Comparison of ENCODE assay signal across 18 cellular contexts in genomic region chr19:16619456-16619855, GRCh38. TPM values are rescaled to one million over a fixed set of nuclear protein-coding genes. Genes with fewer than 3 reads are reported as not detected.
A peak's percentile ranks its signal among the peaks of the same experiment; 100 is the strongest.
DNase-seq lines count a peak whose midpoint lies in the region; ATAC-seq, FAIRE-seq and TF ChIP-seq lines count a peak whose summit lies in the region.
"Had no signal": no experiment of that assay in that cellular context is flagged by ENCODE, and none has a peak within 500 bp of the region (broad histone marks: within the 10 kb centered on the region; RNA-seq: fewer than 3 reads in every experiment).

No MANE protein-coding gene starts in this region.

- DNase-seq in GM23248 (peak; percentile 53), left lung (no peak), GM12891 (ENCODE audit: insufficient read length, low spot score) (no peak)
- DNase-seq in CD8-positive, alpha-beta T cell = no peak
- DNase-seq: DMS79 treated with DMSO at 0.1 percent for 48 hours, NCI-H1092 treated with DMSO at 0.1 percent for 48 hours, NCI-H345, PC-3, spleen, testis had no signal

- WGBS in GM23248 (ENCODE audit: low coverage in 1 of 2, low lambda C conversion rate in 2 of 2, missing lambda C conversion rate in 2 of 2), 2 experiments = 21 to 33% methylated on average over 7 of the region's 7 CpGs

- H3K4me1 Mint-ChIP-seq in activated T-helper 17 cell treated with anti-CD3 and anti-CD28 coated beads, Interleukin-2, amount 50 U/mL, for 72 hours = peaks cover 48% of the 10 kb centered on the region
- H3K4me1 Mint-ChIP-seq in CD8-positive, alpha-beta T cell (ENCODE audit: low read depth) = peaks cover 86% of the 10 kb centered on the region

- H3K4me3 Mint-ChIP-seq in activated T-helper 17 cell treated with anti-CD3 and anti-CD28 coated beads, Interleukin-2, amount 50 U/mL, for 72 hours = no peak overlapping the region
- no peak overlapping the region for H3K4me3 Mint-ChIP-seq in CD8-positive, alpha-beta T cell
- H3K4me3 Mint-ChIP-seq: activated naive CD8-positive, alpha-beta T cell had no signal

- peaks cover 14% of the 10 kb centered on the region for H3K4me1 ChIP-seq in GM23248 (ENCODE audit: insufficient read depth)
- H3K4me1 ChIP-seq in left lung = peaks cover 8 to 72% of the 10 kb centered on the region in 2 donors
- H3K4me1 ChIP-seq in skeletal muscle tissue (ENCODE audit: control insufficient read depth in 3 of 3, insufficient read depth in 3 of 3, low read length in 3 of 3) = peaks cover 67 to 95% (median 80%) of the 10 kb centered on the region in 3 donors
- H3K4me1 ChIP-seq in CD8-positive, alpha-beta T cell (ENCODE audit: insufficient read depth, low read length) = peaks cover 50% of the 10 kb centered on the region

- no peak for TF ChIP-seq CTCF in left lung (IDR thresholded peaks at IDR 0.05)
- TF ChIP-seq CTCF in CD8-positive, alpha-beta T cell (IDR thresholded peaks at IDR 0.05) = no peak

- H3K4me2 ChIP-seq in GM23248 (ENCODE audit: unreplicated experiment) = no peak overlapping the region

- H3K9me3 ChIP-seq in GM23248 (ENCODE audit: low read depth) = no peaks in the 10 kb centered on the region
- H3K9me3 ChIP-seq in left lung = no peaks in the 10 kb centered on the region
- H3K9me3 ChIP-seq in skeletal muscle tissue (ENCODE audit: control insufficient read depth in 3 of 3, low read length in 3 of 3) = no peaks in the 10 kb centered on the region
- no peaks in the 10 kb centered on the region for H3K9me3 ChIP-seq in CD8-positive, alpha-beta T cell (ENCODE audit: low read length)
- H3K9me3 ChIP-seq: spleen, testis had no signal

- in situ Hi-C loops in GM23248 (cut with MboI) = no loop called here

- no peaks in the 10 kb centered on the region for H3K9me2 ChIP-seq in GM23248 (ENCODE audit: insufficient read depth)

- peaks cover 39% of the 10 kb centered on the region; the same call in 1 of the 2 replicates for H4K20me1 ChIP-seq in GM23248 (ENCODE audit: insufficient read depth)

- H3F3A ChIP-seq in GM23248 (ENCODE audit: insufficient read depth) = no peaks in the 10 kb centered on the region

- H3K27ac ChIP-seq in GM23248 (peak overlapping the region; percentile 35; the same call in 1 of the 2 replicates), left lung (no peak overlapping the region), skeletal muscle tissue (ENCODE audit: low read depth, low read length) (peak overlapping the region; percentile 49)
- H3K27ac ChIP-seq in CD8-positive, alpha-beta T cell (ENCODE audit: low read depth, low read length) = no peak overlapping the region
- H3K27ac ChIP-seq: C4-2B, testis had no signal

- TF ChIP-seq POLR2A in GM12891 (IDR thresholded peaks at IDR 0.05; ENCODE audit: low read depth, low read length) = no peak

- H2AFZ ChIP-seq in GM23248 = no peak overlapping the region

- H3K27me3 Mint-ChIP-seq in activated T-helper 17 cell treated with anti-CD3 and anti-CD28 coated beads, Interleukin-2, amount 50 U/mL, for 72 hours = no peaks in the 10 kb centered on the region
- no peaks in the 10 kb centered on the region for H3K27me3 Mint-ChIP-seq in CD8-positive, alpha-beta T cell (ENCODE audit: low read depth)
- H3K27me3 Mint-ChIP-seq: activated naive CD8-positive, alpha-beta T cell had no signal

- ATAC-seq in activated T-helper 17 cell treated with anti-CD3 and anti-CD28 coated beads, Interleukin-2, amount 50 U/mL, for 72 hours (replicated peaks) = no peak
- peak; percentile 30 for ATAC-seq in left lung
- ATAC-seq in CD8-positive, alpha-beta T cell = no peak
- no peak for ATAC-seq in HG03439 (IDR thresholded peaks at IDR 0.05; ENCODE audit: unreplicated experiment)
- no peak for ATAC-seq in GM19452 (IDR thresholded peaks at IDR 0.05; ENCODE audit: unreplicated experiment)
- ATAC-seq: PC-3 had no signal

- intact Hi-C loops in left lung (cut with DNase I) = no loop called here
- intact Hi-C loops in CD8-positive, alpha-beta T cell (cut with DNase I, micrococcal nuclease) = no loop called here

- CTCF ChIA-PET in CD8-positive, alpha-beta T cell (lab: Charles Lee) = interaction anchor here (1.2 kb wide), 1 partner anchor 35 kb away, joined by 3 read pairs; no protein-coding TSS in a partner anchor

- FAIRE-seq in GM12891 (lab: Jason Lieb, UNC) = no peak
- FAIRE-seq: endothelial cell of umbilical vein, GM12892 had no signal

- POLR2A ChIA-PET in CD8-positive, alpha-beta T cell (lab: Charles Lee) = no interaction called here

- H3K36me3 ChIP-seq in GM23248 (ENCODE audit: low read depth) = no peaks in the 10 kb centered on the region
- H3K36me3 ChIP-seq in left lung = peaks cover 0 to 7% of the 10 kb centered on the region in 2 donors
- peaks cover 0 to 12% (median 3%) of the 10 kb centered on the region in 3 donors for H3K36me3 ChIP-seq in skeletal muscle tissue (ENCODE audit: control insufficient read depth in 3 of 3, insufficient read depth in 3 of 3, low read length in 3 of 3)
- H3K36me3 ChIP-seq in CD8-positive, alpha-beta T cell (ENCODE audit: insufficient read depth, low read length) = peaks cover 5% of the 10 kb centered on the region

- H3K79me2 ChIP-seq in GM23248 (ENCODE audit: insufficient read depth) = peaks cover 100% of the 10 kb centered on the region

- H3K4me3 ChIP-seq in GM23248 (no peak overlapping the region), left lung (no peak overlapping the region), skeletal muscle tissue (ENCODE audit: low read length in 3 of 3) (peak overlapping the region in 2 of 3 donors; percentile 21 to 45)
- no peak overlapping the region for H3K4me3 ChIP-seq in CD8-positive, alpha-beta T cell (ENCODE audit: low read depth, low read length)
- H3K4me3 ChIP-seq: spleen, testis had no signal

- H3K36me3 Mint-ChIP-seq in activated T-helper 17 cell treated with anti-CD3 and anti-CD28 coated beads, Interleukin-2, amount 50 U/mL, for 72 hours (ENCODE audit: low read depth) = peaks cover 16% of the 10 kb centered on the region
- H3K36me3 Mint-ChIP-seq in CD8-positive, alpha-beta T cell = peaks cover 19% of the 10 kb centered on the region
- H3K36me3 Mint-ChIP-seq: activated naive CD8-positive, alpha-beta T cell had no signal

- H3K27ac Mint-ChIP-seq in activated T-helper 17 cell treated with anti-CD3 and anti-CD28 coated beads, Interleukin-2, amount 50 U/mL, for 72 hours = peak overlapping the region; percentile 70
- no peak overlapping the region for H3K27ac Mint-ChIP-seq in CD8-positive, alpha-beta T cell
- H3K27ac Mint-ChIP-seq: activated naive CD8-positive, alpha-beta T cell had no signal

- H3K27me3 ChIP-seq in GM23248 (replicated peaks; ENCODE audit: insufficient read depth) (no peaks in the 10 kb centered on the region), left lung (no peaks in the 10 kb centered on the region), skeletal muscle tissue (ENCODE audit: control insufficient read depth in 3 of 3, insufficient read depth in 3 of 3, low read length in 3 of 3) (no peaks in the 10 kb centered on the region)
- H3K27me3 ChIP-seq in CD8-positive, alpha-beta T cell (ENCODE audit: insufficient read depth, low read length) = no peaks in the 10 kb centered on the region
- H3K27me3 ChIP-seq: spleen, testis had no signal

- H3K9ac ChIP-seq in GM23248 (peak overlapping the region; percentile 28), skeletal muscle tissue (ENCODE audit: low read depth in 1 of 3, low read length in 3 of 3) (peak overlapping the region; percentile 34 to 68 (median 34))

- H3K9me3 Mint-ChIP-seq in activated T-helper 17 cell treated with anti-CD3 and anti-CD28 coated beads, Interleukin-2, amount 50 U/mL, for 72 hours = no peaks in the 10 kb centered on the region
- H3K9me3 Mint-ChIP-seq in CD8-positive, alpha-beta T cell = no peaks in the 10 kb centered on the region

TF ChIP-seq in GM12891, 5 proteins besides CTCF, POLR2A, EP300 and RAD21:
- TF ChIP-seq PAX5 (IDR thresholded peaks at IDR 0.05; ENCODE audit: insufficient read depth, low read length, severe bottlenecking) = no peak
- TF ChIP-seq TAF1 (IDR thresholded peaks at IDR 0.05; ENCODE audit: low read depth, low read length) = no peak
- no peak for TF ChIP-seq POU2F2 (IDR thresholded peaks at IDR 0.05; ENCODE audit: low read depth, low read length)
- no peak for TF ChIP-seq SPI1 (IDR thresholded peaks at IDR 0.05; ENCODE audit: low read depth, low read length)
- no peak for TF ChIP-seq POLR2AphosphoS5 (IDR thresholded peaks at IDR 0.05; ENCODE audit: low read depth, low read length)

RNA-seq across cellular contexts. Expression of gene MED26, which starts 8.5 kb away (rescaled TPM):
- total RNA-seq in GM23248 (2014; rRNA removed; shearing (Covaris generic)) = 6.2 and 6.7 TPM in 2 replicates
- polyA plus RNA-seq in GM23248 (2016; fragmentation: Nextera tagmentation; extraction: Ambion mirVana) = 3.3 and 4.4 TPM in 2 replicates
- total RNA-seq in activated T-helper 17 cell treated with anti-CD3 and anti-CD28 coated beads, Interleukin-2, amount 50 U/mL, for 72 hours = 10 to 100 TPM; 19.3 to 23.6 TPM
- 10 to 100 TPM; 10.0 to 10.3 TPM for total RNA-seq in left lung
- 2.6 TPM for total RNA-seq in skeletal muscle tissue
- 8.1 TPM for polyA plus RNA-seq in GM12891 (2012; ENCODE audit: low read depth, missing spikeins)
- total RNA-seq in CD8-positive, alpha-beta T cell = 10 to 100 TPM; 65.6 to 68.0 TPM

RNA-seq across cellular contexts. Expression of gene SMIM7, which starts 40.5 kb away (rescaled TPM):
- total RNA-seq in GM23248 (2014; rRNA removed; shearing (Covaris generic)) = 65.8 and 79.0 TPM in 2 replicates
- polyA plus RNA-seq in GM23248 (2016; fragmentation: Nextera tagmentation; extraction: Ambion mirVana) = 89.9 and 92.9 TPM in 2 replicates
- total RNA-seq in activated T-helper 17 cell treated with anti-CD3 and anti-CD28 coated beads, Interleukin-2, amount 50 U/mL, for 72 hours = 10 to 100 TPM; 52.9 to 53.6 TPM
- total RNA-seq in left lung (10 to 100 TPM; 70.7 to 85.9 TPM), skeletal muscle tissue (48.0 TPM)
- 39.3 TPM for polyA plus RNA-seq in GM12891 (2012; ENCODE audit: low read depth, missing spikeins)
- 10 to 100 TPM; 47.6 to 48.2 TPM for total RNA-seq in CD8-positive, alpha-beta T cell

RNA-seq across cellular contexts. Expression of gene TMEM38A, which starts 41.5 kb away (rescaled TPM):
- 1.3 TPM in 1 of 2 replicates, not detected in the other for total RNA-seq in GM23248 (2014; rRNA removed; shearing (Covaris generic))
- polyA plus RNA-seq in GM23248 (2016; fragmentation: Nextera tagmentation; extraction: Ambion mirVana) = 1.1 and 1.6 TPM in 2 replicates
- under 1 TPM; 0.74 to 0.76 TPM for total RNA-seq in activated T-helper 17 cell treated with anti-CD3 and anti-CD28 coated beads, Interleukin-2, amount 50 U/mL, for 72 hours
- total RNA-seq in left lung (1 to 10 TPM; 4.8 to 5.9 TPM), skeletal muscle tissue (129 TPM)
- polyA plus RNA-seq in GM12891 (2012; ENCODE audit: low read depth, missing spikeins) = 14.0 TPM
- total RNA-seq in CD8-positive, alpha-beta T cell = under 1 TPM in 1 of 2 experiments, not detected in 1; 0.24 TPM

RNA-seq across cellular contexts. Expression of gene SLC35E1, which starts 47.2 kb away (rescaled TPM):
- total RNA-seq in GM23248 (2014; rRNA removed; shearing (Covaris generic)) = 39.7 and 43.2 TPM in 2 replicates
- polyA plus RNA-seq in GM23248 (2016; fragmentation: Nextera tagmentation; extraction: Ambion mirVana) = 35.7 and 38.8 TPM in 2 replicates
- total RNA-seq in activated T-helper 17 cell treated with anti-CD3 and anti-CD28 coated beads, Interleukin-2, amount 50 U/mL, for 72 hours = 100 to 1,000 TPM in 1 of 2 donors, 10 to 100 TPM in 1; 71.8 to 117 TPM
- total RNA-seq in left lung = 10 to 100 TPM; 47.0 to 55.9 TPM
- 16.2 TPM for total RNA-seq in skeletal muscle tissue
- 17.7 TPM for polyA plus RNA-seq in GM12891 (2012; ENCODE audit: low read depth, missing spikeins)
- 10 to 100 TPM; 92.3 to 95.4 TPM for total RNA-seq in CD8-positive, alpha-beta T cell

Comparison
In these comparisons a context has a peak if more than half of its experiments do, and no peak if none do; other contexts are left out.
1. H3K27ac ChIP-seq: peak in GM23248 (single experiment) and skeletal muscle tissue (single experiment); none in left lung (0 of 2) and CD8-positive, alpha-beta T cell (single experiment).
2. H3K4me3 ChIP-seq: peak in skeletal muscle tissue (2 of 3); none in GM23248 (single experiment), left lung (0 of 2) and CD8-positive, alpha-beta T cell (single experiment).
3. RNA of gene TMEM38A, which starts 41.5 kb away (total RNA-seq): 129 TPM in skeletal muscle tissue (single experiment); 4.8 to 5.9 TPM in left lung, 1.3 TPM in GM23248, 0.74 to 0.76 TPM in activated T-helper 17 cell treated with anti-CD3 and anti-CD28 coated beads, Interleukin-2, amount 50 U/mL, for 72 hours and 0.24 TPM in CD8-positive, alpha-beta T cell; every median in the first group is over 10 times any median in the second.